10 cellular contexts compared by ENCODE assay signal in the genomic region with DNA sequence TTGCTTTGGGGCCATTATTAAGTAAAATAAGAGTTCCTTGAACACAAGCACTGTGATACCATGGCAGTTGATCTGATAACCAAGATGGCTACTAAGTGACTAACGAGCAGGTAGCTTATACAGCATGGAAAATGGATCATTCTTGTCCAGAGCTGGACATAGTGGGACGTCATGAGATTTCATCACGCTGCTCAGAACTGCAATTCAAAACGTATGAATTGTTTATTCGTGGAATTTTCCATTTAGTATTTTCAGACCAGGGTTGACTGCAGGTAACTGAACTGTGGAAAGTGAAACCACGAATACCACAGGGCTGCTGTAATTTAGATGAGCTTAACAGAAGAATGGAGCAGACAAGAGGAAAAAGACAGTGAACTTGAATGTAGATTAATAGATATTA. TPM values are rescaled to one million over a fixed set of nuclear protein-coding genes. Genes with fewer than 3 reads are reported as not detected.
A peak's percentile ranks its signal among the peaks of the same experiment; 100 is the strongest.
DNase-seq lines count a peak whose midpoint lies in the region; ATAC-seq and TF ChIP-seq lines count a peak whose summit lies in the region.
"Had no signal": no experiment of that assay in that cellular context is flagged by ENCODE, and none has a peak within 500 bp of the region (broad histone marks: within the 10 kb centered on the region; RNA-seq: fewer than 3 reads in every experiment).

No MANE protein-coding gene starts in this region.

- peak overlapping the region; percentile 87 for H3K27ac Mint-ChIP-seq in activated T-helper 1 cell treated with anti-CD3 and anti-CD28 coated beads, Interleukin-12 subunit alpha, Interleukin-12 subunit beta, Interleukin-2, Interleukin-4 antibody, amounts not matched to agents 30 ng/mL and 10 ng/mL and 1 ng/mL, durations not matched to agents 14 hours and 24 hours and 36 hours

- DNase-seq in activated CD4-positive, CD25-positive, alpha-beta regulatory T cell treated with anti-CD3 and anti-CD28 coated beads, Interleukin-2, amount 50 U/mL, for 72 hours, result no peak
- DNase-seq in HK-2 (ENCODE audit: unreplicated experiment) (peak; percentile 10), renal cortical epithelial cell (ENCODE audit: low read depth) (peak; percentile 68), cerebellum (ENCODE audit: low spot score) (no peak), foreskin keratinocyte (no peak), left lung (no peak)
- peak; percentile 11 for DNase-seq in activated T-helper 1 cell treated with anti-CD3 and anti-CD28 coated beads, Interleukin-12 subunit alpha, Interleukin-12 subunit beta, Interleukin-2, Interleukin-4 antibody, amounts not matched to agents 30 ng/mL and 10 ng/mL and 1 ng/mL, durations not matched to agents 14 hours and 24 hours and 36 hours (ENCODE audit: low spot score)
- DNase-seq: 8988T, PC-9 had no signal

- TF ChIP-seq CTCF in foreskin keratinocyte (conservative IDR thresholded peaks at IDR 0.05) (no peak), left lung (IDR thresholded peaks at IDR 0.05) (no peak)

- H3K9me3 Mint-ChIP-seq in activated T-helper 1 cell treated with anti-CD3 and anti-CD28 coated beads, Interleukin-12 subunit alpha, Interleukin-12 subunit beta, Interleukin-2, Interleukin-4 antibody, amounts not matched to agents 30 ng/mL and 10 ng/mL and 1 ng/mL, durations not matched to agents 14 hours and 24 hours and 36 hours, result peaks cover 3% of the 10 kb centered on the region

- peaks cover 44% of the 10 kb centered on the region for H3K36me3 Mint-ChIP-seq in activated T-helper 1 cell treated with anti-CD3 and anti-CD28 coated beads, Interleukin-12 subunit alpha, Interleukin-12 subunit beta, Interleukin-2, Interleukin-4 antibody, amounts not matched to agents 30 ng/mL and 10 ng/mL and 1 ng/mL, durations not matched to agents 14 hours and 24 hours and 36 hours (ENCODE audit: low read depth)

- no peaks in the 10 kb centered on the region for H3K9me3 ChIP-seq in left lung

- H3K27me3 Mint-ChIP-seq in activated T-helper 1 cell treated with anti-CD3 and anti-CD28 coated beads, Interleukin-12 subunit alpha, Interleukin-12 subunit beta, Interleukin-2, Interleukin-4 antibody, amounts not matched to agents 30 ng/mL and 10 ng/mL and 1 ng/mL, durations not matched to agents 14 hours and 24 hours and 36 hours (ENCODE audit: insufficient read depth), result no peaks in the 10 kb centered on the region

- H3K4me1 Mint-ChIP-seq in activated T-helper 1 cell treated with anti-CD3 and anti-CD28 coated beads, Interleukin-12 subunit alpha, Interleukin-12 subunit beta, Interleukin-2, Interleukin-4 antibody, amounts not matched to agents 30 ng/mL and 10 ng/mL and 1 ng/mL, durations not matched to agents 14 hours and 24 hours and 36 hours (ENCODE audit: low read depth), result peaks cover 22% of the 10 kb centered on the region

- H3K27me3 ChIP-seq in foreskin keratinocyte (no peaks in the 10 kb centered on the region), left lung (no peaks in the 10 kb centered on the region)

- no peak overlapping the region for H3K4me3 ChIP-seq in left lung
- H3K4me3 ChIP-seq: PC-9 had no signal

- peaks cover 0 to 28% of the 10 kb centered on the region in 2 donors for H3K36me3 ChIP-seq in left lung

- peak overlapping the region; percentile 72 for H3K4me3 Mint-ChIP-seq in activated T-helper 1 cell treated with anti-CD3 and anti-CD28 coated beads, Interleukin-12 subunit alpha, Interleukin-12 subunit beta, Interleukin-2, Interleukin-4 antibody, amounts not matched to agents 30 ng/mL and 10 ng/mL and 1 ng/mL, durations not matched to agents 14 hours and 24 hours and 36 hours

- peaks cover 16% of the 10 kb centered on the region for H3K4me1 ChIP-seq in foreskin keratinocyte
- no peaks in the 10 kb centered on the region for H3K4me1 ChIP-seq in left lung

- H3K27ac ChIP-seq in foreskin keratinocyte (no peak overlapping the region), left lung (no peak overlapping the region)
- H3K27ac ChIP-seq: PC-9 had no signal

- intact Hi-C loops in activated T-helper 1 cell treated with anti-CD3 and anti-CD28 coated beads, Interleukin-12 subunit alpha, Interleukin-12 subunit beta, Interleukin-2, Interleukin-4 antibody, amounts not matched to agents 30 ng/mL and 10 ng/mL and 1 ng/mL, durations not matched to agents 14 hours and 24 hours and 36 hours (cut with micrococcal nuclease), result loop anchor here (1.0 kb wide), 1 partner anchor 39 kb away; the partner anchor contains the start of genes CCDC18 and TMED5
- intact Hi-C loops in left lung (cut with DNase I), result no loop called here

- ATAC-seq in activated CD4-positive, CD25-positive, alpha-beta regulatory T cell treated with anti-CD3 and anti-CD28 coated beads, Interleukin-2, amount 50 U/mL, for 24 hours, result peak; percentile 59 to 65
- no peak for ATAC-seq in foreskin keratinocyte
- ATAC-seq in left lung, result no peak

RNA-seq across cellular contexts. Expression of gene CCDC18, which starts 38.9 kb away (rescaled TPM):
- 11.6 and 17.1 TPM in 2 replicates for total RNA-seq in activated T-helper 1 cell treated with anti-CD3 and anti-CD28 coated beads, Interleukin-12 subunit alpha, Interleukin-12 subunit beta, Interleukin-2, Interleukin-4 antibody, amounts not matched to agents 30 ng/mL and 10 ng/mL and 1 ng/mL, durations not matched to agents 14 hours and 24 hours and 36 hours
- 9.7 and 10.2 TPM in 2 replicates for total RNA-seq in renal cortical epithelial cell
- total RNA-seq in cerebellum, result 12.6 TPM
- 16.3 and 18.8 TPM in 2 replicates for total RNA-seq in foreskin keratinocyte
- 8.1 and 9.1 TPM in 2 replicates for polyA plus RNA-seq in foreskin keratinocyte
- total RNA-seq in left lung, result 1 to 10 TPM; 4.1 to 6.2 TPM

RNA-seq across cellular contexts. Expression of gene TMED5, which starts 39.2 kb away (rescaled TPM):
- 46.7 and 48.7 TPM in 2 replicates for total RNA-seq in activated T-helper 1 cell treated with anti-CD3 and anti-CD28 coated beads, Interleukin-12 subunit alpha, Interleukin-12 subunit beta, Interleukin-2, Interleukin-4 antibody, amounts not matched to agents 30 ng/mL and 10 ng/mL and 1 ng/mL, durations not matched to agents 14 hours and 24 hours and 36 hours
- total RNA-seq in renal cortical epithelial cell (103 and 134 TPM in 2 replicates), cerebellum (34.2 TPM), foreskin keratinocyte (45.7 and 47.7 TPM in 2 replicates), left lung (10 to 100 TPM; 89.2 to 95.5 TPM)
- 18.0 and 21.5 TPM in 2 replicates for polyA plus RNA-seq in foreskin keratinocyte

Comparison
In these comparisons a context has a peak if more than half of its experiments do, and no peak if none do; other contexts are left out.
1. ATAC-seq: peak in activated CD4-positive, CD25-positive, alpha-beta regulatory T cell treated with anti-CD3 and anti-CD28 coated beads, Interleukin-2, amount 50 U/mL, for 24 hours (2 of 2); none in foreskin keratinocyte (single experiment) and left lung (single experiment).
2. DNase-seq: peak in HK-2 (single experiment), activated T-helper 1 cell treated with anti-CD3 and anti-CD28 coated beads, Interleukin-12 subunit alpha, Interleukin-12 subunit beta, Interleukin-2, Interleukin-4 antibody, amounts not matched to agents 30 ng/mL and 10 ng/mL and 1 ng/mL, durations not matched to agents 14 hours and 24 hours and 36 hours (single experiment) and renal cortical epithelial cell (single experiment); none in activated CD4-positive, CD25-positive, alpha-beta regulatory T cell treated with anti-CD3 and anti-CD28 coated beads, Interleukin-2, amount 50 U/mL, for 72 hours (single experiment), cerebellum (single experiment), foreskin keratinocyte (0 of 2) and left lung (0 of 2).